ENCODE assay signal across 15 cellular contexts in the genomic region with DNA sequence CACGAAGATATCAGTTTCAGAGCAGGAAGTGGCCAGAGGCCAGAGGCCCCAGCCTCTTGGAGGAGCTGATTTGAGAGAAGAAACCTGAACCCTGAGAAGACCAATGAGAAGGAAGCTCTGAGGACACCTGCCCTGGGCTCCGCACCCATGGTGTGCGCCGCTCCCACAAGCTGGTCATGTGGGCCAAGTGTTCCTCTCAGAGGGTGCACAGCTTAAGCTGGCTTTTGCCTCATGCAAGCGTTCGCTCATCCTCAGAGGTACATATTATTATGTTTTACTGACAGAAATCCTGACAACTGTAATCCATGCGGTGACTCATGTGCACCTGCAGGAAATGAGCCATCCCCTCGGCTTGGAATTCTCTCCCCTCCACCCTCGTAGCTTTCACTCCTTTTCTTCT.
DNase-seq lines count a peak whose midpoint lies in the region; ATAC-seq and TF ChIP-seq lines count a peak whose summit lies in the region.
"Had no signal": no experiment of that assay in that cellular context is flagged by ENCODE, and none has a peak within 500 bp of the region (broad histone marks: within the 10 kb centered on the region; RNA-seq: fewer than 3 reads in every experiment).

No MANE protein-coding gene starts in this region.

- H3K9me3 ChIP-seq in Panc1 (ENCODE audit: control insufficient read depth, insufficient read depth, low read depth, low read length) (no peaks in the 10 kb centered on the region), upper lobe of right lung (no peaks in the 10 kb centered on the region)

- no peaks in the 10 kb centered on the region for H3K4me1 ChIP-seq in Panc1 (ENCODE audit: control insufficient read depth, insufficient read depth, low read length)
- H3K4me1 ChIP-seq in upper lobe of right lung, result no peaks in the 10 kb centered on the region

- ATAC-seq in GM18511 (IDR thresholded peaks at IDR 0.05; ENCODE audit: unreplicated experiment) (peak; percentile 27), Panc1 (no peak), upper lobe of right lung (no peak)
- ATAC-seq: HCT116; K562; left cardiac atrium; stimulated activated naive B cell treated with anti-CD40 and anti-IgM and Interleukin-4, amounts not matched to agents 10 μg/mL and 1 μg/mL and 100 μg/mL, for 72 hours had no signal

- H3K4me3 ChIP-seq in Panc1 (ENCODE audit: low read depth in 2 of 2, low read length in 2 of 2) (no peak overlapping the region), epithelial cell of esophagus (ENCODE audit: low read length) (no peak overlapping the region), upper lobe of right lung (no peak overlapping the region)
- H3K4me3 ChIP-seq: K562 had no signal

- H3K36me3 ChIP-seq in Panc1 (ENCODE audit: control insufficient read depth, insufficient read depth, low read length) (no peaks in the 10 kb centered on the region), upper lobe of right lung (no peaks in the 10 kb centered on the region)

- in situ Hi-C loops in Panc1 (cut with HindIII; ENCODE audit: low pct_unique_long_range_greater_than_20kb, low sequenced_read_pairs), result no loop called here

- POLR2A ChIA-PET in Panc1 (lab: Charles Lee), result no interaction called here

- DNase-seq in A172 (ENCODE audit: low spot score) (peak; percentile 96), Panc1 (ENCODE audit: low read depth, low spot score) (peak; percentile 27), epithelial cell of esophagus (ENCODE audit: low read depth) (peak; percentile 92), NCI-H82 treated with DMSO at 0.1 percent for 48 hours (lab: John Stamatoyannopoulos, UW; ENCODE audit: unreplicated experiment) (no peak), upper lobe of right lung (no peak), NCI-H146 (lab: John Stamatoyannopoulos, UW) (no peak)
- DNase-seq in activated CD8-positive, alpha-beta memory T cell treated with anti-CD3 and anti-CD28 coated beads, Interleukin-2, amount 50 U/mL, for 48 hours, result no peak
- DNase-seq: activated gamma-delta T cell; cortex of kidney; left cardiac atrium; Right ventricle myocardium superior; stimulated activated naive B cell treated with anti-CD40 and anti-IgM and Interleukin-4, amounts not matched to agents 10 μg/mL and 1 μg/mL and 100 μg/mL, for 72 hours had no signal

- H3K27ac ChIP-seq in Panc1 (ENCODE audit: low read length) (no peak overlapping the region), upper lobe of right lung (no peak overlapping the region)

- no TSS peak for BruUV-seq in Panc1 (replicated peaks; lab: Mats Ljungman, UMichigan)

- TF ChIP-seq CTCF in Panc1 (IDR thresholded peaks at IDR 0.05) (no peak), epithelial cell of esophagus (IDR thresholded peaks at IDR 0.05; ENCODE audit: insufficient read depth, low read depth, low read length, missing control alignments) (no peak), upper lobe of right lung (IDR thresholded peaks at IDR 0.05) (no peak)

- intact Hi-C loops in Panc1 (cut with micrococcal nuclease; ENCODE audit: unreplicated experiment), result no loop called here
- intact Hi-C loops in upper lobe of right lung (cut with DNase I), result no loop called here

- CTCF ChIA-PET in Panc1 (lab: Charles Lee), result no interaction called here

- H3K27me3 ChIP-seq in Panc1 (ENCODE audit: control insufficient read depth, insufficient read depth, low read length) (peaks cover 6% of the 10 kb centered on the region; the same call in 1 of the 2 replicates), upper lobe of right lung (peaks cover 4% of the 10 kb centered on the region)

Comparison
In these comparisons a context has a peak if more than half of its experiments do, and no peak if none do; other contexts are left out.
1. DNase-seq: peak in A172 (single experiment), Panc1 (single experiment) and epithelial cell of esophagus (single experiment); none in NCI-H82 treated with DMSO at 0.1 percent for 48 hours (single experiment), activated CD8-positive, alpha-beta memory T cell treated with anti-CD3 and anti-CD28 coated beads, Interleukin-2, amount 50 U/mL, for 48 hours (single experiment), upper lobe of right lung (single experiment) and NCI-H146 (single experiment).